ENCODE assay signal across 9 cellular contexts in the genomic region with DNA sequence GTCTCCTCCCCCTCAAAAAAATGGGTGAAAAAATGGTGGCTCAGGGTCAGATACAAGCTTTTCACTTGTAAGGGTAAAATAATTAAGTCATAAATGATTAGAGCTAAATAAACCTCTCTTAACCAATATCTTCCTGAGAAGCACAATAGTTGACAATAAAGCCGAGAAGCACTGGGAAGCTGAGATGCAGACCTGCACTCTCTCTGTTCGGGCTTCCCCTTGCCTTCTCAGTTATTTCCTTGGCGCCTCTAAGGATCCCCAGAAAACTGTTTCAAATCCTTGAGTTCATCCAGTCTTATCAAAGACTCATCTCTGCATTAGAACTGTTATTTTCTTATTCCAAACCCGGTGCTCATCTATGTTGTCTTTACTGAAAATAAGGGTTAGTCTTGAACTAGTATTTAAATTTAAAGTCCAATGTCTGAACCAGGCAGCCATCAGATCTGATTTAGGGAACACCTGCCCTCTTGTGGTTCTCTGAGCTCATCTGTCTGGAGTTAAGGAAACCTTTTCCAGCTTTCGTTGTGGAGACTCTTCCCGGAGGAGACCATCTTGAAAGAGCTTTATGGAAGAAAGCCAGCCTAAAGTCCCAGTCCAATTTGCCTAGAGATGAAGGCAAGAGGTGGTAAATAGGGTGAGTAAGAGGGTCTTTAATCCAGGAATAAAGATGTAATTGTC.
DNase-seq lines count a peak whose midpoint lies in the region; ATAC-seq and TF ChIP-seq lines count a peak whose summit lies in the region.
"Had no signal": no experiment of that assay in that cellular context is flagged by ENCODE, and none has a peak within 500 bp of the region (broad histone marks: within the 10 kb centered on the region; RNA-seq: fewer than 3 reads in every experiment).

No MANE protein-coding gene starts in this region.

- no peak overlapping the region for H3K4me2 ChIP-seq in Loucy (ENCODE audit: low read depth, low read length, poor library complexity, severe bottlenecking)
- no peak overlapping the region for H3K4me2 ChIP-seq in mesenchymal stem cell (ENCODE audit: low read length, poor library complexity, severe bottlenecking)

- H3K23ac ChIP-seq in mesenchymal stem cell (ENCODE audit: low read length in 2 of 2): no peak overlapping the region

- H3K4me3 Mint-ChIP-seq in stimulated activated naive CD8-positive, alpha-beta T cell treated with anti-CD3 and anti-CD28 coated beads, Interleukin-15, amount 100 ng/mL, for 72 hours: no peak overlapping the region
- H3K4me3 Mint-ChIP-seq: central memory CD8-positive, alpha-beta T cell had no signal

- no peaks in the 10 kb centered on the region for H3K4me1 Mint-ChIP-seq in stimulated activated naive CD8-positive, alpha-beta T cell treated with anti-CD3 and anti-CD28 coated beads, Interleukin-15, amount 100 ng/mL, for 72 hours
- H3K4me1 Mint-ChIP-seq: central memory CD8-positive, alpha-beta T cell had no signal

- no peak overlapping the region for H2AK5ac ChIP-seq in mesenchymal stem cell (ENCODE audit: low read length, severe bottlenecking)

- WGBS in mesenchymal stem cell: 63% methylated on average over 5 of the region's 6 CpGs

- no peak overlapping the region for H2BK5ac ChIP-seq in mesenchymal stem cell (ENCODE audit: low read depth, low read length, poor library complexity, severe bottlenecking)

- in situ Hi-C loops in astrocyte of the cerebellum (cut with HindIII; ENCODE audit: low sequenced_read_pairs): no loop called here

- peaks cover 6% of the 10 kb centered on the region for H3K27me3 Mint-ChIP-seq in stimulated activated naive CD8-positive, alpha-beta T cell treated with anti-CD3 and anti-CD28 coated beads, Interleukin-15, amount 100 ng/mL, for 72 hours
- H3K27me3 Mint-ChIP-seq: central memory CD8-positive, alpha-beta T cell had no signal

- no peak for DNase-seq in BJ (ENCODE audit: low read depth)
- peak; percentile 42 for DNase-seq in astrocyte of the cerebellum (ENCODE audit: low read depth)
- no peak for DNase-seq in mesenchymal stem cell
- no peak for DNase-seq in T1000 (lab: John Stamatoyannopoulos, UW)
- no peak for DNase-seq in stimulated activated naive CD8-positive, alpha-beta T cell treated with anti-CD3 and anti-CD28 coated beads, Interleukin-15, amount 100 ng/mL, for 72 hours

- no peaks in the 10 kb centered on the region for H4K20me1 ChIP-seq in Loucy (ENCODE audit: insufficient read depth, low read length, poor library complexity, severe bottlenecking)

- no peaks in the 10 kb centered on the region for H3K79me1 ChIP-seq in mesenchymal stem cell (replicated peaks; ENCODE audit: low read length, poor library complexity, severe bottlenecking)

- H2BK120ac ChIP-seq in mesenchymal stem cell (ENCODE audit: low read depth, low read length): no peak overlapping the region

- no peak overlapping the region for H4K8ac ChIP-seq in mesenchymal stem cell (ENCODE audit: low read length)

- H3K27ac Mint-ChIP-seq in stimulated activated naive CD8-positive, alpha-beta T cell treated with anti-CD3 and anti-CD28 coated beads, Interleukin-15, amount 100 ng/mL, for 72 hours: no peak overlapping the region

- no peaks in the 10 kb centered on the region for H3K9me3 Mint-ChIP-seq in stimulated activated naive CD8-positive, alpha-beta T cell treated with anti-CD3 and anti-CD28 coated beads, Interleukin-15, amount 100 ng/mL, for 72 hours
- H3K9me3 Mint-ChIP-seq: central memory CD8-positive, alpha-beta T cell had no signal

- no peak overlapping the region for H3K18ac ChIP-seq in mesenchymal stem cell (ENCODE audit: low read depth in 1 of 2, low read length in 2 of 2)

- no peaks in the 10 kb centered on the region for H3K36me3 ChIP-seq in BJ (ENCODE audit: control insufficient read depth, insufficient read depth, low read length)
- no peaks in the 10 kb centered on the region for H3K36me3 ChIP-seq in Loucy (ENCODE audit: insufficient read depth, low read length)
- H3K36me3 ChIP-seq in mesenchymal stem cell (ENCODE audit: control insufficient read depth in 1 of 2, insufficient read depth in 2 of 2, low read depth in 1 of 2, low read length in 2 of 2): no peaks in the 10 kb centered on the region

- H2BK15ac ChIP-seq in mesenchymal stem cell (ENCODE audit: low read depth, poor library complexity, severe bottlenecking): no peak overlapping the region

- H3K4me3 ChIP-seq in BJ (ENCODE audit: low read depth, low read length) (no peak overlapping the region), Loucy (ENCODE audit: low read length, poor library complexity, severe bottlenecking) (no peak overlapping the region), astrocyte of the cerebellum (ENCODE audit: low read depth, low read length) (no peak overlapping the region), mesenchymal stem cell (ENCODE audit: insufficient read depth in 1 of 2, low read depth in 1 of 2, low read length in 2 of 2) (no peak overlapping the region)

- H3K4me1 ChIP-seq in Loucy (ENCODE audit: insufficient read depth, low read length, poor library complexity, severe bottlenecking) (no peaks in the 10 kb centered on the region), mesenchymal stem cell (ENCODE audit: control insufficient read depth, insufficient read depth, low read depth, low read length) (no peaks in the 10 kb centered on the region)

- H3K4ac ChIP-seq in mesenchymal stem cell (ENCODE audit: low read depth in 1 of 2, low read length in 2 of 2): no peak overlapping the region

- H3K9ac ChIP-seq in Loucy (ENCODE audit: low read depth, low read length, poor library complexity, severe bottlenecking) (no peak overlapping the region), mesenchymal stem cell (ENCODE audit: low read length) (peak overlapping the region; percentile 40)

- POLR2A ChIA-PET in BJ (lab: Charles Lee): no interaction called here

- CTCF ChIA-PET in BJ (lab: Yijun Ruan, JAX): interaction anchor here (0.9 to 3.1 kb wide), 5 partner anchors 22 to 946 kb away, joined by 3 to 20 read pairs (median 4); no protein-coding TSS in a partner anchor

- H2BK12ac ChIP-seq in mesenchymal stem cell (ENCODE audit: low read length in 2 of 2): no peak overlapping the region

- no peak overlapping the region for H3K14ac ChIP-seq in mesenchymal stem cell (ENCODE audit: low read length in 2 of 2)

- H3K9me3 ChIP-seq in Loucy (ENCODE audit: insufficient read depth, low read depth, low read length) (no peaks in the 10 kb centered on the region), mesenchymal stem cell (ENCODE audit: control insufficient read depth, low read length) (no peaks in the 10 kb centered on the region)

- peak; percentile 34; the same call in 1 of the 2 replicates for TF ChIP-seq CTCF in BJ (IDR thresholded peaks at IDR 0.05; ENCODE audit: insufficient read depth, low read depth, low read length)
- TF ChIP-seq CTCF in Loucy (conservative IDR thresholded peaks at IDR 0.05; ENCODE audit: low read length): peak; percentile 49
- TF ChIP-seq CTCF in astrocyte of the cerebellum (IDR thresholded peaks at IDR 0.05; ENCODE audit: low read depth, low read length, missing control alignments): peak; percentile 65

- no peaks in the 10 kb centered on the region for H3K79me2 ChIP-seq in Loucy (ENCODE audit: insufficient read depth, low read length)

- ATAC-seq in stimulated activated naive CD8-positive, alpha-beta T cell treated with anti-CD3 and anti-CD28 coated beads, Interleukin-15, amount 100 ng/mL, for 72 hours: no peak
- no peak for ATAC-seq in GM18520 (IDR thresholded peaks at IDR 0.05; ENCODE audit: unreplicated experiment)
- ATAC-seq in GM18502 (IDR thresholded peaks at IDR 0.05; ENCODE audit: poor library complexity, unreplicated experiment): no peak

- H3K27me3 ChIP-seq in BJ (ENCODE audit: control insufficient read depth, insufficient read depth, low read length) (no peaks in the 10 kb centered on the region), Loucy (ENCODE audit: insufficient read depth, low read length, poor library complexity, severe bottlenecking) (no peaks in the 10 kb centered on the region), mesenchymal stem cell (ENCODE audit: control insufficient read depth in 1 of 2, insufficient read depth in 1 of 2, low read length in 2 of 2) (no peaks in the 10 kb centered on the region)

- H4K91ac ChIP-seq in mesenchymal stem cell (ENCODE audit: low read length): no peak overlapping the region

- H2AFZ ChIP-seq in Loucy (ENCODE audit: low read length): no peak overlapping the region
- H2AFZ ChIP-seq in mesenchymal stem cell (ENCODE audit: low read depth, low read length): no peak overlapping the region

- no peak overlapping the region for H3K27ac ChIP-seq in mesenchymal stem cell (ENCODE audit: low read length, poor library complexity, severe bottlenecking)

- no peaks in the 10 kb centered on the region for H3F3A ChIP-seq in Loucy (ENCODE audit: low read depth)

- no peaks in the 10 kb centered on the region for H3K9me2 ChIP-seq in Loucy (replicated peaks; ENCODE audit: low read depth, low read length)
